1 cellular context compared by ENCODE assay signal in the genomic region with DNA sequence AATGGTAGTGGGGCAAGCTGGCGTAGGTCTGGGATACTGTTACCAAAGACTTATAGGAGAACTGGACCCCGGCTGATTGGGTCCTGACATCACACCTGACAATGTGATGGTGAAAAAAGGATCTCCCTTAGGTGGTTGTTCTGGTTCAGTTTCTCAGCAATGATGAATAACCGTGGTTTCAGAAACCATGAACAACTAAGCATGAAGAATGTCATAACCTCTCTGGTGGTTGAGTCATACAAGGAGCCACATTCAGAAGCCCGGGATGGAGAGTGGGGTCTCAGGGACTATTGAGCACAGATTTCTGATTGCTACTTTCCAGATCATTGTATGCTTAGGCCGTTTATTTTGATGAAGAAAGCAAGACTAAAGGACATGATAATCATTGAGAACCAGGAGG.
TF ChIP-seq lines count a peak whose summit lies in the region.

No MANE protein-coding gene starts in this region.

TF ChIP-seq in GM12878, 131 proteins besides CTCF, POLR2A, EP300 and RAD21 (continued from another document and continues in another):
- TF ChIP-seq, protein P1, sequence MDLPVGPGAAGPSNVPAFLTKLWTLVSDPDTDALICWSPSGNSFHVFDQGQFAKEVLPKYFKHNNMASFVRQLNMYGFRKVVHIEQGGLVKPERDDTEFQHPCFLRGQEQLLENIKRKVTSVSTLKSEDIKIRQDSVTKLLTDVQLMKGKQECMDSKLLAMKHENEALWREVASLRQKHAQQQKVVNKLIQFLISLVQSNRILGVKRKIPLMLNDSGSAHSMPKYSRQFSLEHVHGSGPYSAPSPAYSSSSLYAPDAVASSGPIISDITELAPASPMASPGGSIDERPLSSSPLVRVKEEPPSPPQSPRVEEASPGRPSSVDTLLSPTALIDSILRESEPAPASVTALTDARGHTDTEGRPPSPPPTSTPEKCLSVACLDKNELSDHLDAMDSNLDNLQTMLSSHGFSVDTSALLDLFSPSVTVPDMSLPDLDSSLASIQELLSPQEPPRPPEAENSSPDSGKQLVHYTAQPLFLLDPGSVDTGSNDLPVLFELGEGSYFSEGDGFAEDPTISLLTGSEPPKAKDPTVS (IDR thresholded peaks at IDR 0.05; ENCODE audit: low read depth, low read length): no peak
- TF ChIP-seq NR2F1 (conservative IDR thresholded peaks at IDR 0.05) (peak; percentile 87), POLR2AphosphoS5 (IDR thresholded peaks at IDR 0.05; ENCODE audit: low read length) (peak; percentile 60), TCF7 (IDR thresholded peaks at IDR 0.05; ENCODE audit: borderline replicate concordance) (0 out of 2 replicates have a peak, but pooled peaks have one; percentile 54), ATF7 (IDR thresholded peaks at IDR 0.05; ENCODE audit: low read depth) (peak; percentile 19; the same call in 1 of the 2 replicates), SIN3A (IDR thresholded peaks at IDR 0.05; ENCODE audit: low read depth, low read length) (no peak), ZNF622 (IDR thresholded peaks at IDR 0.05) (no peak), ZBED1 (IDR thresholded peaks at IDR 0.05; ENCODE audit: borderline replicate concordance) (peak; percentile 55; the same call in 1 of the 2 replicates), ZNF24 (IDR thresholded peaks at IDR 0.05) (no peak), ZNF274 (IDR thresholded peaks at IDR 0.05; ENCODE audit: insufficient read depth, insufficient read length) (no peak), RAD51 (IDR thresholded peaks at IDR 0.05) (no peak), KAT2A (conservative IDR thresholded peaks at IDR 0.05; ENCODE audit: control insufficient read depth, low read depth, low read length) (no peak), IKZF1 (conservative IDR thresholded peaks at IDR 0.05) (0 out of 2 replicates have a peak, but pooled peaks have one; percentile 15), PML (IDR thresholded peaks at IDR 0.05; ENCODE audit: low read length) (no peak; the same call in 1 of the 2 replicates), CHD2 (IDR thresholded peaks at IDR 0.05; ENCODE audit: borderline replicate concordance, low read depth, low read length) (no peak), SMAD5 (IDR thresholded peaks at IDR 0.05; ENCODE audit: low read depth) (no peak), RUNX3 (IDR thresholded peaks at IDR 0.05; ENCODE audit: low read length) (peak; percentile 96), ZNF217 (IDR thresholded peaks at IDR 0.05) (no peak), BRCA1 (IDR thresholded peaks at IDR 0.05; ENCODE audit: low read depth, low read length) (no peak), RB1 (IDR thresholded peaks at IDR 0.05; ENCODE audit: borderline replicate concordance) (no peak)
- TF ChIP-seq, protein P2, sequence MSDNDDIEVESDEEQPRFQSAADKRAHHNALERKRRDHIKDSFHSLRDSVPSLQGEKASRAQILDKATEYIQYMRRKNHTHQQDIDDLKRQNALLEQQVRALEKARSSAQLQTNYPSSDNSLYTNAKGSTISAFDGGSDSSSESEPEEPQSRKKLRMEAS (IDR thresholded peaks at IDR 0.05; ENCODE audit: low read depth, low read length): no peak
- TF ChIP-seq, protein P3, sequence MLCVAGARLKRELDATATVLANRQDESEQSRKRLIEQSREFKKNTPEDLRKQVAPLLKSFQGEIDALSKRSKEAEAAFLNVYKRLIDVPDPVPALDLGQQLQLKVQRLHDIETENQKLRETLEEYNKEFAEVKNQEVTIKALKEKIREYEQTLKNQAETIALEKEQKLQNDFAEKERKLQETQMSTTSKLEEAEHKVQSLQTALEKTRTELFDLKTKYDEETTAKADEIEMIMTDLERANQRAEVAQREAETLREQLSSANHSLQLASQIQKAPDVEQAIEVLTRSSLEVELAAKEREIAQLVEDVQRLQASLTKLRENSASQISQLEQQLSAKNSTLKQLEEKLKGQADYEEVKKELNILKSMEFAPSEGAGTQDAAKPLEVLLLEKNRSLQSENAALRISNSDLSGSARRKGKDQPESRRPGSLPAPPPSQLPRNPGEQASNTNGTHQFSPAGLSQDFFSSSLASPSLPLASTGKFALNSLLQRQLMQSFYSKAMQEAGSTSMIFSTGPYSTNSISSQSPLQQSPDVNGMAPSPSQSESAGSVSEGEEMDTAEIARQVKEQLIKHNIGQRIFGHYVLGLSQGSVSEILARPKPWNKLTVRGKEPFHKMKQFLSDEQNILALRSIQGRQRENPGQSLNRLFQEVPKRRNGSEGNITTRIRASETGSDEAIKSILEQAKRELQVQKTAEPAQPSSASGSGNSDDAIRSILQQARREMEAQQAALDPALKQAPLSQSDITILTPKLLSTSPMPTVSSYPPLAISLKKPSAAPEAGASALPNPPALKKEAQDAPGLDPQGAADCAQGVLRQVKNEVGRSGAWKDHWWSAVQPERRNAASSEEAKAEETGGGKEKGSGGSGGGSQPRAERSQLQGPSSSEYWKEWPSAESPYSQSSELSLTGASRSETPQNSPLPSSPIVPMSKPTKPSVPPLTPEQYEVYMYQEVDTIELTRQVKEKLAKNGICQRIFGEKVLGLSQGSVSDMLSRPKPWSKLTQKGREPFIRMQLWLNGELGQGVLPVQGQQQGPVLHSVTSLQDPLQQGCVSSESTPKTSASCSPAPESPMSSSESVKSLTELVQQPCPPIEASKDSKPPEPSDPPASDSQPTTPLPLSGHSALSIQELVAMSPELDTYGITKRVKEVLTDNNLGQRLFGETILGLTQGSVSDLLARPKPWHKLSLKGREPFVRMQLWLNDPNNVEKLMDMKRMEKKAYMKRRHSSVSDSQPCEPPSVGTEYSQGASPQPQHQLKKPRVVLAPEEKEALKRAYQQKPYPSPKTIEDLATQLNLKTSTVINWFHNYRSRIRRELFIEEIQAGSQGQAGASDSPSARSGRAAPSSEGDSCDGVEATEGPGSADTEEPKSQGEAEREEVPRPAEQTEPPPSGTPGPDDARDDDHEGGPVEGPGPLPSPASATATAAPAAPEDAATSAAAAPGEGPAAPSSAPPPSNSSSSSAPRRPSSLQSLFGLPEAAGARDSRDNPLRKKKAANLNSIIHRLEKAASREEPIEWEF (IDR thresholded peaks at IDR 0.05; ENCODE audit: insufficient replicate concordance, low read depth, low read length): no peak
- TF ChIP-seq, protein P4, sequence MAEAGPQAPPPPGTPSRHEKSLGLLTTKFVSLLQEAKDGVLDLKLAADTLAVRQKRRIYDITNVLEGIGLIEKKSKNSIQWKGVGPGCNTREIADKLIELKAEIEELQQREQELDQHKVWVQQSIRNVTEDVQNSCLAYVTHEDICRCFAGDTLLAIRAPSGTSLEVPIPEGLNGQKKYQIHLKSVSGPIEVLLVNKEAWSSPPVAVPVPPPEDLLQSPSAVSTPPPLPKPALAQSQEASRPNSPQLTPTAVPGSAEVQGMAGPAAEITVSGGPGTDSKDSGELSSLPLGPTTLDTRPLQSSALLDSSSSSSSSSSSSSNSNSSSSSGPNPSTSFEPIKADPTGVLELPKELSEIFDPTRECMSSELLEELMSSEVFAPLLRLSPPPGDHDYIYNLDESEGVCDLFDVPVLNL (IDR thresholded peaks at IDR 0.05; ENCODE audit: low read depth, low read length): no peak
- TF ChIP-seq, protein P5, sequence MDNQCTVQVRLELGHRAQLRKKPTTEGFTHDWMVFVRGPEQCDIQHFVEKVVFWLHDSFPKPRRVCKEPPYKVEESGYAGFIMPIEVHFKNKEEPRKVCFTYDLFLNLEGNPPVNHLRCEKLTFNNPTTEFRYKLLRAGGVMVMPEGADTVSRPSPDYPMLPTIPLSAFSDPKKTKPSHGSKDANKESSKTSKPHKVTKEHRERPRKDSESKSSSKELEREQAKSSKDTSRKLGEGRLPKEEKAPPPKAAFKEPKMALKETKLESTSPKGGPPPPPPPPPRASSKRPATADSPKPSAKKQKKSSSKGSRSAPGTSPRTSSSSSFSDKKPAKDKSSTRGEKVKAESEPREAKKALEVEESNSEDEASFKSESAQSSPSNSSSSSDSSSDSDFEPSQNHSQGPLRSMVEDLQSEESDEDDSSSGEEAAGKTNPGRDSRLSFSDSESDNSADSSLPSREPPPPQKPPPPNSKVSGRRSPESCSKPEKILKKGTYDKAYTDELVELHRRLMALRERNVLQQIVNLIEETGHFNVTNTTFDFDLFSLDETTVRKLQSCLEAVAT (IDR thresholded peaks at IDR 0.05): no peak
- TF ChIP-seq, protein P6, sequence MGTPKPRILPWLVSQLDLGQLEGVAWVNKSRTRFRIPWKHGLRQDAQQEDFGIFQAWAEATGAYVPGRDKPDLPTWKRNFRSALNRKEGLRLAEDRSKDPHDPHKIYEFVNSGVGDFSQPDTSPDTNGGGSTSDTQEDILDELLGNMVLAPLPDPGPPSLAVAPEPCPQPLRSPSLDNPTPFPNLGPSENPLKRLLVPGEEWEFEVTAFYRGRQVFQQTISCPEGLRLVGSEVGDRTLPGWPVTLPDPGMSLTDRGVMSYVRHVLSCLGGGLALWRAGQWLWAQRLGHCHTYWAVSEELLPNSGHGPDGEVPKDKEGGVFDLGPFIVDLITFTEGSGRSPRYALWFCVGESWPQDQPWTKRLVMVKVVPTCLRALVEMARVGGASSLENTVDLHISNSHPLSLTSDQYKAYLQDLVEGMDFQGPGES (IDR thresholded peaks at IDR 0.05): no peak
- TF ChIP-seq, protein P7, sequence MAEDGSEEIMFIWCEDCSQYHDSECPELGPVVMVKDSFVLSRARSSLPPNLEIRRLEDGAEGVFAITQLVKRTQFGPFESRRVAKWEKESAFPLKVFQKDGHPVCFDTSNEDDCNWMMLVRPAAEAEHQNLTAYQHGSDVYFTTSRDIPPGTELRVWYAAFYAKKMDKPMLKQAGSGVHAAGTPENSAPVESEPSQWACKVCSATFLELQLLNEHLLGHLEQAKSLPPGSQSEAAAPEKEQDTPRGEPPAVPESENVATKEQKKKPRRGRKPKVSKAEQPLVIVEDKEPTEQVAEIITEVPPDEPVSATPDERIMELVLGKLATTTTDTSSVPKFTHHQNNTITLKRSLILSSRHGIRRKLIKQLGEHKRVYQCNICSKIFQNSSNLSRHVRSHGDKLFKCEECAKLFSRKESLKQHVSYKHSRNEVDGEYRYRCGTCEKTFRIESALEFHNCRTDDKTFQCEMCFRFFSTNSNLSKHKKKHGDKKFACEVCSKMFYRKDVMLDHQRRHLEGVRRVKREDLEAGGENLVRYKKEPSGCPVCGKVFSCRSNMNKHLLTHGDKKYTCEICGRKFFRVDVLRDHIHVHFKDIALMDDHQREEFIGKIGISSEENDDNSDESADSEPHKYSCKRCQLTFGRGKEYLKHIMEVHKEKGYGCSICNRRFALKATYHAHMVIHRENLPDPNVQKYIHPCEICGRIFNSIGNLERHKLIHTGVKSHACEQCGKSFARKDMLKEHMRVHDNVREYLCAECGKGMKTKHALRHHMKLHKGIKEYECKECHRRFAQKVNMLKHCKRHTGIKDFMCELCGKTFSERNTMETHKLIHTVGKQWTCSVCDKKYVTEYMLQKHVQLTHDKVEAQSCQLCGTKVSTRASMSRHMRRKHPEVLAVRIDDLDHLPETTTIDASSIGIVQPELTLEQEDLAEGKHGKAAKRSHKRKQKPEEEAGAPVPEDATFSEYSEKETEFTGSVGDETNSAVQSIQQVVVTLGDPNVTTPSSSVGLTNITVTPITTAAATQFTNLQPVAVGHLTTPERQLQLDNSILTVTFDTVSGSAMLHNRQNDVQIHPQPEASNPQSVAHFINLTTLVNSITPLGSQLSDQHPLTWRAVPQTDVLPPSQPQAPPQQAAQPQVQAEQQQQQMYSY (CRISPR knock-in tag; IDR thresholded peaks at IDR 0.05): no peak
- TF ChIP-seq, protein P8, sequence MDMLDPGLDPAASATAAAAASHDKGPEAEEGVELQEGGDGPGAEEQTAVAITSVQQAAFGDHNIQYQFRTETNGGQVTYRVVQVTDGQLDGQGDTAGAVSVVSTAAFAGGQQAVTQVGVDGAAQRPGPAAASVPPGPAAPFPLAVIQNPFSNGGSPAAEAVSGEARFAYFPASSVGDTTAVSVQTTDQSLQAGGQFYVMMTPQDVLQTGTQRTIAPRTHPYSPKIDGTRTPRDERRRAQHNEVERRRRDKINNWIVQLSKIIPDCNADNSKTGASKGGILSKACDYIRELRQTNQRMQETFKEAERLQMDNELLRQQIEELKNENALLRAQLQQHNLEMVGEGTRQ (IDR thresholded peaks at IDR 0.05; ENCODE audit: borderline replicate concordance, low read depth, low read length): no peak
- TF ChIP-seq, protein P9, sequence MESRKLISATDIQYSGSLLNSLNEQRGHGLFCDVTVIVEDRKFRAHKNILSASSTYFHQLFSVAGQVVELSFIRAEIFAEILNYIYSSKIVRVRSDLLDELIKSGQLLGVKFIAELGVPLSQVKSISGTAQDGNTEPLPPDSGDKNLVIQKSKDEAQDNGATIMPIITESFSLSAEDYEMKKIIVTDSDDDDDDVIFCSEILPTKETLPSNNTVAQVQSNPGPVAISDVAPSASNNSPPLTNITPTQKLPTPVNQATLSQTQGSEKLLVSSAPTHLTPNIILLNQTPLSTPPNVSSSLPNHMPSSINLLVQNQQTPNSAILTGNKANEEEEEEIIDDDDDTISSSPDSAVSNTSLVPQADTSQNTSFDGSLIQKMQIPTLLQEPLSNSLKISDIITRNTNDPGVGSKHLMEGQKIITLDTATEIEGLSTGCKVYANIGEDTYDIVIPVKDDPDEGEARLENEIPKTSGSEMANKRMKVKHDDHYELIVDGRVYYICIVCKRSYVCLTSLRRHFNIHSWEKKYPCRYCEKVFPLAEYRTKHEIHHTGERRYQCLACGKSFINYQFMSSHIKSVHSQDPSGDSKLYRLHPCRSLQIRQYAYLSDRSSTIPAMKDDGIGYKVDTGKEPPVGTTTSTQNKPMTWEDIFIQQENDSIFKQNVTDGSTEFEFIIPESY (IDR thresholded peaks at IDR 0.05): no peak
- TF ChIP-seq, protein P10, sequence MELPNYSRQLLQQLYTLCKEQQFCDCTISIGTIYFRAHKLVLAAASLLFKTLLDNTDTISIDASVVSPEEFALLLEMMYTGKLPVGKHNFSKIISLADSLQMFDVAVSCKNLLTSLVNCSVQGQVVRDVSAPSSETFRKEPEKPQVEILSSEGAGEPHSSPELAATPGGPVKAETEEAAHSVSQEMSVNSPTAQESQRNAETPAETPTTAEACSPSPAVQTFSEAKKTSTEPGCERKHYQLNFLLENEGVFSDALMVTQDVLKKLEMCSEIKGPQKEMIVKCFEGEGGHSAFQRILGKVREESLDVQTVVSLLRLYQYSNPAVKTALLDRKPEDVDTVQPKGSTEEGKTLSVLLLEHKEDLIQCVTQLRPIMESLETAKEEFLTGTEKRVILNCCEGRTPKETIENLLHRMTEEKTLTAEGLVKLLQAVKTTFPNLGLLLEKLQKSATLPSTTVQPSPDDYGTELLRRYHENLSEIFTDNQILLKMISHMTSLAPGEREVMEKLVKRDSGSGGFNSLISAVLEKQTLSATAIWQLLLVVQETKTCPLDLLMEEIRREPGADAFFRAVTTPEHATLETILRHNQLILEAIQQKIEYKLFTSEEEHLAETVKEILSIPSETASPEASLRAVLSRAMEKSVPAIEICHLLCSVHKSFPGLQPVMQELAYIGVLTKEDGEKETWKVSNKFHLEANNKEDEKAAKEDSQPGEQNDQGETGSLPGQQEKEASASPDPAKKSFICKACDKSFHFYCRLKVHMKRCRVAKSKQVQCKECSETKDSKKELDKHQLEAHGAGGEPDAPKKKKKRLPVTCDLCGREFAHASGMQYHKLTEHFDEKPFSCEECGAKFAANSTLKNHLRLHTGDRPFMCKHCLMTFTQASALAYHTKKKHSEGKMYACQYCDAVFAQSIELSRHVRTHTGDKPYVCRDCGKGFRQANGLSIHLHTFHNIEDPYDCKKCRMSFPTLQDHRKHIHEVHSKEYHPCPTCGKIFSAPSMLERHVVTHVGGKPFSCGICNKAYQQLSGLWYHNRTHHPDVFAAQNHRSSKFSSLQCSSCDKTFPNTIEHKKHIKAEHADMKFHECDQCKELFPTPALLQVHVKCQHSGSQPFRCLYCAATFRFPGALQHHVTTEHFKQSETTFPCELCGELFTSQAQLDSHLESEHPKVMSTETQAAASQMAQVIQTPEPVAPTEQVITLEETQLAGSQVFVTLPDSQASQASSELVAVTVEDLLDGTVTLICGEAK (IDR thresholded peaks at IDR 0.05; ENCODE audit: borderline replicate concordance): no peak
